ENCODE assay signal across 10 cellular contexts in genomic region chr20:56974499-56975250, GRCh38.
DNase-seq lines count a peak whose midpoint lies in the region; ATAC-seq and TF ChIP-seq lines count a peak whose summit lies in the region.
"Had no signal": no experiment of that assay in that cellular context is flagged by ENCODE, and none has a peak within 500 bp of the region (broad histone marks: within the 10 kb centered on the region; RNA-seq: fewer than 3 reads in every experiment).

No MANE protein-coding gene starts in this region.

- POLR2A ChIA-PET in PC-3 (lab: Charles Lee; ENCODE audit: unreplicated experiment): interaction anchor here (0.6 kb wide), 1 partner anchor 11 kb away, joined by 3 read pairs; no protein-coding TSS in a partner anchor

- no peak overlapping the region for H3K27ac ChIP-seq in GM23338 (ENCODE audit: low read depth)
- H3K27ac ChIP-seq in PC-3 (ENCODE audit: low read length): no peak overlapping the region
- H3K27ac ChIP-seq: neutrophil, SK-N-MC had no signal

- H3K36me3 Mint-ChIP-seq in GM23338 (ENCODE audit: low read depth) (no peaks in the 10 kb centered on the region), osteocyte (ENCODE audit: unreplicated experiment) (no peaks in the 10 kb centered on the region)

- BruUV-seq in PC-3 (replicated peaks; lab: Mats Ljungman, UMichigan): no TSS peak

- H3K4me2 ChIP-seq in GM23338 (peak overlapping the region; percentile 72), PC-3 (ENCODE audit: low read length) (peak overlapping the region; percentile 80)

- DNase-seq in Ammon's horn (ENCODE audit: low spot score): peak; percentile 57
- DNase-seq in GM23338 (ENCODE audit: low spot score): peak; percentile 90
- DNase-seq in PC-3: peak; percentile 92
- DNase-seq in osteocyte (ENCODE audit: extremely low spot score, unreplicated experiment): no peak
- no peak for DNase-seq in GOT3 (lab: John Stamatoyannopoulos, UW)
- no peak for DNase-seq in activated CD8-positive, alpha-beta memory T cell treated with anti-CD3 and anti-CD28 coated beads, Interleukin-2, amount 50 U/mL, for 48 hours
- DNase-seq in effector CD4-positive, alpha-beta T cell: no peak

- H3K4me1 Mint-ChIP-seq in GM23338: peaks cover 36% of the 10 kb centered on the region
- H3K4me1 Mint-ChIP-seq in osteocyte (ENCODE audit: unreplicated experiment): peaks cover 31% of the 10 kb centered on the region

- H3F3A ChIP-seq in GM23338 (replicated peaks; ENCODE audit: low read depth) (no peaks in the 10 kb centered on the region), PC-3 (ENCODE audit: low read length, unreplicated experiment) (no peaks in the 10 kb centered on the region)

- H3K4me3 ChIP-seq in GM23338 (peak overlapping the region; percentile 38), PC-3 (ENCODE audit: low read length) (peak overlapping the region; percentile 48)
- H3K4me3 ChIP-seq: SK-N-MC had no signal

- H3K27me3 Mint-ChIP-seq in GM23338 (ENCODE audit: insufficient read depth, low read depth, poor library complexity) (peaks cover 30% of the 10 kb centered on the region), osteocyte (ENCODE audit: unreplicated experiment) (no peaks in the 10 kb centered on the region)

- H4K20me1 ChIP-seq in GM23338 (replicated peaks; ENCODE audit: insufficient read depth) (no peaks in the 10 kb centered on the region), PC-3 (ENCODE audit: low read length) (no peaks in the 10 kb centered on the region)

- CTCF ChIA-PET in PC-3 (lab: Charles Lee): interaction anchor here (0.5 to 2.2 kb wide), 7 partner anchors 30 to 424 kb away, joined by 3 to 19 read pairs (median 8); partner anchors contain the start of gene TFAP2C

- no peaks in the 10 kb centered on the region for H3K9me2 ChIP-seq in GM23338 (ENCODE audit: insufficient read depth)
- H3K9me2 ChIP-seq in PC-3 (replicated peaks; ENCODE audit: low read length): no peaks in the 10 kb centered on the region

- TF ChIP-seq CTCF in GM23338 (conservative IDR thresholded peaks at IDR 0.05; ENCODE audit: low read depth in 2 of 2) (peak; percentile 93 to 95), PC-3 (conservative IDR thresholded peaks at IDR 0.05; ENCODE audit: low read depth, low read length) (peak; percentile 98), osteocyte (IDR thresholded peaks at IDR 0.05) (peak; percentile 87)

- H3K36me3 ChIP-seq in GM23338 (ENCODE audit: insufficient read depth) (no peaks in the 10 kb centered on the region), PC-3 (ENCODE audit: low read depth, low read length) (no peaks in the 10 kb centered on the region)
- H3K36me3 ChIP-seq: neutrophil had no signal

- no peaks in the 10 kb centered on the region for H3K9me3 Mint-ChIP-seq in GM23338
- no peaks in the 10 kb centered on the region for H3K9me3 Mint-ChIP-seq in osteocyte (ENCODE audit: unreplicated experiment)

- ATAC-seq in GM23338: peak; percentile 84
- peak; percentile 90 for ATAC-seq in PC-3
- ATAC-seq in esophagus mucosa: peak; percentile 84

- H3K4me1 ChIP-seq in GM23338 (ENCODE audit: insufficient read depth): peaks cover 37% of the 10 kb centered on the region
- peaks cover 8% of the 10 kb centered on the region; the same call in 1 of the 2 replicates for H3K4me1 ChIP-seq in PC-3 (ENCODE audit: insufficient read depth, low read length)

- H3K79me2 ChIP-seq in GM23338 (replicated peaks; ENCODE audit: insufficient read depth): no peaks in the 10 kb centered on the region
- H3K79me2 ChIP-seq in PC-3 (ENCODE audit: low read length): no peaks in the 10 kb centered on the region

- H3K27me3 ChIP-seq in GM23338 (ENCODE audit: insufficient read depth) (0 out of 2 replicates have a peak, but pooled peaks cover 5% of the 10 kb centered on the region), PC-3 (ENCODE audit: low read length) (no peaks in the 10 kb centered on the region)

- H3K4me3 Mint-ChIP-seq in GM23338 (peak overlapping the region; percentile 48; the same call in 2 of the 3 replicates), osteocyte (ENCODE audit: unreplicated experiment) (no peak overlapping the region)

- H2AFZ ChIP-seq in GM23338 (peak overlapping the region; percentile 48), PC-3 (ENCODE audit: low read length) (peak overlapping the region; percentile 65)

- H3K9me3 ChIP-seq in PC-3 (ENCODE audit: low read length): no peaks in the 10 kb centered on the region
- H3K9me3 ChIP-seq: neutrophil had no signal

- intact Hi-C loops in PC-3 (cut with micrococcal nuclease): loop anchor here (1.0 to 5.0 kb wide), 5 partner anchors 170 to 424 kb away; no protein-coding TSS in a partner anchor

- H3K27ac Mint-ChIP-seq in GM23338 (no peak overlapping the region), osteocyte (ENCODE audit: unreplicated experiment) (no peak overlapping the region)

- H3K9ac ChIP-seq in PC-3 (ENCODE audit: low read length): no peak overlapping the region

TF ChIP-seq in GM23338, 12 proteins besides CTCF, POLR2A, EP300 and RAD21:
- TF ChIP-seq CREB1 (CRISPR knock-in tag; IDR thresholded peaks at IDR 0.05; ENCODE audit: low read depth): peak; percentile 58
- TF ChIP-seq ZNF331 (CRISPR knock-in tag; IDR thresholded peaks at IDR 0.05; ENCODE audit: low read depth): no peak
- TF ChIP-seq STAT1 (IDR thresholded peaks at IDR 0.05; ENCODE audit: unreplicated experiment): no peak
- TF ChIP-seq ETS1 (IDR thresholded peaks at IDR 0.05): no peak
- TF ChIP-seq EZH2 (IDR thresholded peaks at IDR 0.05; ENCODE audit: low read depth, unreplicated experiment): no peak
- no peak for TF ChIP-seq JUNB (IDR thresholded peaks at IDR 0.05; ENCODE audit: unreplicated experiment)

Comparison
In these comparisons a context has a peak if more than half of its experiments do, and no peak if none do; other contexts are left out.
1. DNase-seq: peak in Ammon's horn (single experiment), GM23338 (single experiment) and PC-3 (single experiment); none in osteocyte (single experiment), GOT3 (single experiment), activated CD8-positive, alpha-beta memory T cell treated with anti-CD3 and anti-CD28 coated beads, Interleukin-2, amount 50 U/mL, for 48 hours (single experiment) and effector CD4-positive, alpha-beta T cell (single experiment).
2. Peak in every context shown above with its lines, with median percentiles within 50 percentile points of each other: ATAC-seq and CTCF ChIP-seq.